16 cellular contexts compared by ENCODE assay signal in the genomic region with DNA sequence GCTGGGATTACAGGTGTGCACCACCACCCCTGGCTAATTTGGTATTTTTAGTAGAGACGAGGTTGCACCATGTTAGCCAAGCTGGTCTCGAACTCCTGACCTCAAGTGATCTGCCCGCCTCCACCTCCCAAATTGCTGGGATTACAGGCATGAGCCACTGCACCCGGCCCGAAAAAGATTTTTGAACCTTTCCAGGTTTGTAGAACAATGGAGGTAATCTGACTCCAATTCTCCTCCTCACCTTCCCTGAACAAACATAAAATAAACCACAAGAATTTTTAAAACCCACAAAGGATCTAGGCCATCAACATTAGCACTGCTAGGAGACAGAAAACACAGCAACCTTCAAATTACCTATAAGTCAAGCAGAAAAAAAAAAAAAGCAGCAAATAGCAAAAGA. TPM values are rescaled to one million over a fixed set of nuclear protein-coding genes. Genes with fewer than 3 reads are reported as not detected.
DNase-seq lines count a peak whose midpoint lies in the region; ATAC-seq and TF ChIP-seq lines count a peak whose summit lies in the region.
"Had no signal": no experiment of that assay in that cellular context is flagged by ENCODE, and none has a peak within 500 bp of the region (broad histone marks: within the 10 kb centered on the region; RNA-seq: fewer than 3 reads in every experiment).

No MANE protein-coding gene starts in this region.

- no peaks in the 10 kb centered on the region for H3K36me3 ChIP-seq in SK-N-SH (replicated peaks in 1 of 2; ENCODE audit: control insufficient read depth in 1 of 2, insufficient read depth in 2 of 2, low read length in 1 of 2)
- H3K36me3 ChIP-seq: SJSA1 had no signal

- H3K9me3 ChIP-seq in SK-N-SH = no peaks in the 10 kb centered on the region
- H3K9me3 ChIP-seq: SJSA1 had no signal

- no peak overlapping the region for H3K27ac ChIP-seq in SK-N-SH (ENCODE audit: low read depth in 2 of 2, low read length in 1 of 2)
- H3K27ac ChIP-seq: SJSA1 had no signal

- POLR2A ChIA-PET in SK-N-SH (lab: Yijun Ruan, JAX) = no interaction called here

- H3K4me2 ChIP-seq in SK-N-SH = no peak overlapping the region

- DNase-seq in SK-N-SH (no peak), NCI-H526 (lab: John Stamatoyannopoulos, UW) (peak; percentile 80 to 85), fibroblast of villous mesenchyme (ENCODE audit: low read depth) (peak; percentile 3), NCI-H1930 (lab: John Stamatoyannopoulos, UW) (no peak), CD1c-positive myeloid dendritic cell (ENCODE audit: extremely low spot score) (no peak), germinal center (ENCODE audit: low spot score) (no peak)
- DNase-seq: activated CD4-positive, alpha-beta T cell treated with anti-CD3 and anti-CD28 coated beads for 48 hours; activated naive CD4-positive, alpha-beta T cell treated with anti-CD3 and anti-CD28 coated beads for 36 hours; effector CD4-positive, alpha-beta T cell; GDM1; GOT3; NCI-H1092 treated with DMSO at 0.1 percent for 48 hours; stimulated activated naive CD8-positive, alpha-beta T cell treated with anti-CD3 and anti-CD28 coated beads, Interleukin-15, amount 100 ng/mL, for 72 hours had no signal

- no peaks in the 10 kb centered on the region for H3K27me3 ChIP-seq in SK-N-SH (ENCODE audit: insufficient read depth)
- H3K27me3 ChIP-seq: SJSA1 had no signal

- H4K20me1 ChIP-seq in SK-N-SH (ENCODE audit: insufficient read depth) = no peaks in the 10 kb centered on the region

- peaks cover 1% of the 10 kb centered on the region; the same call in 1 of the 2 replicates for H3K79me2 ChIP-seq in SK-N-SH (ENCODE audit: insufficient read depth)

- H3K9ac ChIP-seq in SK-N-SH = no peak overlapping the region

- ATAC-seq in SK-N-SH treated with all-trans-retinoic acid at 6 μM for 48 hours (peak; percentile 57), HG02759 (IDR thresholded peaks at IDR 0.05; ENCODE audit: unreplicated experiment) (no peak)
- ATAC-seq: stimulated activated naive CD8-positive, alpha-beta T cell treated with anti-CD3 and anti-CD28 coated beads, Interleukin-15, amount 100 ng/mL, for 72 hours had no signal

- no peak for TF ChIP-seq RAD21 in SK-N-SH (IDR thresholded peaks at IDR 0.05; ENCODE audit: low read length)

- H3K4me3 ChIP-seq in SK-N-SH (ENCODE audit: low read depth in 2 of 2, low read length in 1 of 2) (no peak overlapping the region), fibroblast of villous mesenchyme (ENCODE audit: low read depth, low read length) (no peak overlapping the region)
- H3K4me3 ChIP-seq: SJSA1 had no signal

- TF ChIP-seq CTCF in SK-N-SH (IDR thresholded peaks at IDR 0.05) (no peak), fibroblast of villous mesenchyme (IDR thresholded peaks at IDR 0.05; ENCODE audit: insufficient read depth, low read depth, low read length) (no peak)

- no peak for TF ChIP-seq EP300 in SK-N-SH (IDR thresholded peaks at IDR 0.05; ENCODE audit: borderline replicate concordance in 1 of 2, low read depth in 1 of 2, low read length in 1 of 2)

- peaks cover 0 to 2% of the 10 kb centered on the region in 2 experiments; a peak in 2 of 4 replicates for H3K4me1 ChIP-seq in SK-N-SH (ENCODE audit: control insufficient read depth in 1 of 2, insufficient read depth in 2 of 2, low read depth in 1 of 2, low read length in 1 of 2)
- H3K4me1 ChIP-seq: SJSA1 had no signal

- 92% methylated on average over 4 of the region's 5 CpGs for WGBS in SK-N-SH (ENCODE audit: low lambda C conversion rate)

- H3F3A ChIP-seq in SK-N-SH (replicated peaks; ENCODE audit: insufficient read depth) = no peaks in the 10 kb centered on the region

- CTCF ChIA-PET in SK-N-SH (lab: Yijun Ruan, JAX) = interaction anchor here (1.1 kb wide), 1 partner anchor 9 kb away, joined by 3 read pairs; no protein-coding TSS in a partner anchor

- no peaks in the 10 kb centered on the region for H3K9me2 ChIP-seq in SK-N-SH

- H2AFZ ChIP-seq in SK-N-SH (ENCODE audit: low read depth) = no peak overlapping the region

TF ChIP-seq in SK-N-SH treated with all-trans-retinoic acid at 6 μM for 48 hours, 23 proteins besides CTCF, POLR2A, EP300 and RAD21 (continues in another document):
- no peak for TF ChIP-seq TCF4 (CRISPR knock-in tag; IDR thresholded peaks at IDR 0.05; ENCODE audit: borderline replicate concordance)
- TF ChIP-seq, protein P1, sequence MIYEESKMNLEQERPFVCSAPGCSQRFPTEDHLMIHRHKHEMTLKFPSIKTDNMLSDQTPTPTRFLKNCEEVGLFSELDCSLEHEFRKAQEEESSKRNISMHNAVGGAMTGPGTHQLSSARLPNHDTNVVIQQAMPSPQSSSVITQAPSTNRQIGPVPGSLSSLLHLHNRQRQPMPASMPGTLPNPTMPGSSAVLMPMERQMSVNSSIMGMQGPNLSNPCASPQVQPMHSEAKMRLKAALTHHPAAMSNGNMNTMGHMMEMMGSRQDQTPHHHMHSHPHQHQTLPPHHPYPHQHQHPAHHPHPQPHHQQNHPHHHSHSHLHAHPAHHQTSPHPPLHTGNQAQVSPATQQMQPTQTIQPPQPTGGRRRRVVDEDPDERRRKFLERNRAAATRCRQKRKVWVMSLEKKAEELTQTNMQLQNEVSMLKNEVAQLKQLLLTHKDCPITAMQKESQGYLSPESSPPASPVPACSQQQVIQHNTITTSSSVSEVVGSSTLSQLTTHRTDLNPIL (CRISPR knock-in tag; IDR thresholded peaks at IDR 0.05; ENCODE audit: low read depth) = no peak
- no peak for TF ChIP-seq ISL1 (CRISPR knock-in tag; IDR thresholded peaks at IDR 0.05)
- TF ChIP-seq BACH2 (CRISPR knock-in tag; IDR thresholded peaks at IDR 0.05; ENCODE audit: borderline replicate concordance) = no peak
- TF ChIP-seq, protein P2, sequence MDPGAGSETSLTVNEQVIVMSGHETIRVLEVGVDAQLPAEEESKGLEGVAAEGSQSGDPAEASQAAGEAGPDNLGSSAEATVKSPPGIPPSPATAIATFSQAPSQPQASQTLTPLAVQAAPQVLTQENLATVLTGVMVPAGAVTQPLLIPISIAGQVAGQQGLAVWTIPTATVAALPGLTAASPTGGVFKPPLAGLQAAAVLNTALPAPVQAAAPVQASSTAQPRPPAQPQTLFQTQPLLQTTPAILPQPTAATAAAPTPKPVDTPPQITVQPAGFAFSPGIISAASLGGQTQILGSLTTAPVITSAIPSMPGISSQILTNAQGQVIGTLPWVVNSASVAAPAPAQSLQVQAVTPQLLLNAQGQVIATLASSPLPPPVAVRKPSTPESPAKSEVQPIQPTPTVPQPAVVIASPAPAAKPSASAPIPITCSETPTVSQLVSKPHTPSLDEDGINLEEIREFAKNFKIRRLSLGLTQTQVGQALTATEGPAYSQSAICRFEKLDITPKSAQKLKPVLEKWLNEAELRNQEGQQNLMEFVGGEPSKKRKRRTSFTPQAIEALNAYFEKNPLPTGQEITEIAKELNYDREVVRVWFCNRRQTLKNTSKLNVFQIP (CRISPR knock-in tag; IDR thresholded peaks at IDR 0.05; ENCODE audit: borderline replicate concordance, low read depth) = no peak
- TF ChIP-seq OSR1 (CRISPR knock-in tag; IDR thresholded peaks at IDR 0.05) = no peak

TF ChIP-seq in SK-N-SH, 30 proteins besides CTCF, POLR2A, EP300 and RAD21:
- TF ChIP-seq, protein P3, sequence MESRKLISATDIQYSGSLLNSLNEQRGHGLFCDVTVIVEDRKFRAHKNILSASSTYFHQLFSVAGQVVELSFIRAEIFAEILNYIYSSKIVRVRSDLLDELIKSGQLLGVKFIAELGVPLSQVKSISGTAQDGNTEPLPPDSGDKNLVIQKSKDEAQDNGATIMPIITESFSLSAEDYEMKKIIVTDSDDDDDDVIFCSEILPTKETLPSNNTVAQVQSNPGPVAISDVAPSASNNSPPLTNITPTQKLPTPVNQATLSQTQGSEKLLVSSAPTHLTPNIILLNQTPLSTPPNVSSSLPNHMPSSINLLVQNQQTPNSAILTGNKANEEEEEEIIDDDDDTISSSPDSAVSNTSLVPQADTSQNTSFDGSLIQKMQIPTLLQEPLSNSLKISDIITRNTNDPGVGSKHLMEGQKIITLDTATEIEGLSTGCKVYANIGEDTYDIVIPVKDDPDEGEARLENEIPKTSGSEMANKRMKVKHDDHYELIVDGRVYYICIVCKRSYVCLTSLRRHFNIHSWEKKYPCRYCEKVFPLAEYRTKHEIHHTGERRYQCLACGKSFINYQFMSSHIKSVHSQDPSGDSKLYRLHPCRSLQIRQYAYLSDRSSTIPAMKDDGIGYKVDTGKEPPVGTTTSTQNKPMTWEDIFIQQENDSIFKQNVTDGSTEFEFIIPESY (IDR thresholded peaks at IDR 0.05; ENCODE audit: borderline replicate concordance, low read depth) = no peak
- no peak for TF ChIP-seq EZH2phosphoT487 (IDR thresholded peaks at IDR 0.05; ENCODE audit: borderline replicate concordance, low read depth)
- TF ChIP-seq TAF1 (IDR thresholded peaks at IDR 0.05; ENCODE audit: borderline replicate concordance, low read depth, low read length) = no peak
TF ChIP-seq in SK-N-SH: peak in this region for 0.

RNA-seq across cellular contexts. Expression of a gene that starts 32.3 kb away (rescaled TPM):
- 8.6 and 11.0 TPM in 2 replicates for polyA plus RNA-seq in SK-N-SH (2012; rRNA removed)
- polyA plus RNA-seq in SK-N-SH (2012; cell fraction: cytosol; rRNA removed) = 12.9 and 34.1 TPM in 2 replicates
- 10.5 and 15.8 TPM in 2 replicates for polyA plus RNA-seq in SK-N-SH (2012; cell fraction: nucleus; rRNA removed)
- 43.5 and 93.7 TPM in 2 replicates for total RNA-seq in fibroblast of villous mesenchyme

Comparison
In these comparisons a context has a peak if more than half of its experiments do, and no peak if none do; other contexts are left out.
1. DNase-seq: peak in NCI-H526 (2 of 2) and fibroblast of villous mesenchyme (single experiment); none in SK-N-SH (single experiment), NCI-H1930 (0 of 2), CD1c-positive myeloid dendritic cell (single experiment) and germinal center (single experiment).